In genomic region chr9:34139477-34140146, GRCh38 we compare ENCODE assay signal across 8 cellular contexts. TPM values are rescaled to one million over a fixed set of nuclear protein-coding genes. Genes with fewer than 3 reads are reported as not detected.
DNase-seq lines count a peak whose midpoint lies in the region; TF ChIP-seq lines count a peak whose summit lies in the region.

No MANE protein-coding gene starts in this region.

- H3F3A ChIP-seq in DOHH2 (ENCODE audit: control insufficient read depth, insufficient read depth) = no peaks in the 10 kb centered on the region

- no peaks in the 10 kb centered on the region for H4K20me1 ChIP-seq in DOHH2 (ENCODE audit: control insufficient read depth, insufficient read depth, low read depth, low read length)

- H3K4me2 ChIP-seq in DOHH2 (ENCODE audit: low read length) = no peak overlapping the region

- H3K27ac ChIP-seq in DOHH2 (ENCODE audit: low read depth, low read length) = no peak overlapping the region

- no peaks in the 10 kb centered on the region for H3K9me2 ChIP-seq in DOHH2 (replicated peaks; ENCODE audit: control insufficient read depth, low read length)

- TF ChIP-seq CTCF in DOHH2 (IDR thresholded peaks at IDR 0.05; ENCODE audit: low read depth, low read length, poor library complexity, severe bottlenecking) (peak; percentile 32), GM13976 (IDR thresholded peaks at IDR 0.05; ENCODE audit: borderline replicate concordance, control extremely low read depth, extremely low read depth, insufficient read depth, missing control alignments) (no peak)

- in situ Hi-C loops in T47D (cut with HindIII; ENCODE audit: low pct_unique_long_range_greater_than_20kb, low sequenced_read_pairs) (no loop called here), GM13976 (cut with MboI; ENCODE audit: low sequenced_read_pairs, unreplicated experiment) (no loop called here)

- H3K36me3 ChIP-seq in DOHH2 (ENCODE audit: control insufficient read depth, low read length) = no peaks in the 10 kb centered on the region

- H3K79me2 ChIP-seq in DOHH2 (ENCODE audit: control insufficient read depth, low read length) = no peaks in the 10 kb centered on the region

- H3K9me3 ChIP-seq in DOHH2 (ENCODE audit: control insufficient read depth, insufficient read depth, low read length) = no peaks in the 10 kb centered on the region

- H3K27me3 ChIP-seq in DOHH2 (ENCODE audit: control insufficient read depth, low read length) = no peaks in the 10 kb centered on the region

- no peak overlapping the region for H3K4me3 ChIP-seq in DOHH2 (ENCODE audit: low read length)

- no peaks in the 10 kb centered on the region for H3K4me1 ChIP-seq in DOHH2 (ENCODE audit: control insufficient read depth, low read length)

- DNase-seq in NAMALWA (ENCODE audit: low spot score) = peak; percentile 41
- peak; percentile 11 to 72 for DNase-seq in T47D (ENCODE audit: low read depth in 1 of 2, low spot score in 1 of 2)
- peak; percentile 56 to 94 for DNase-seq in lung microvascular endothelial cell (ENCODE audit: low read depth in 2 of 2)
- DNase-seq in DMS153 (lab: John Stamatoyannopoulos, UW) = no peak
- no peak for DNase-seq in COR-L47 (lab: John Stamatoyannopoulos, UW)
- DNase-seq in GM13976 (ENCODE audit: low spot score) = no peak
- no peak for DNase-seq in inferior parietal cortex (ENCODE audit: extremely low spot score)

RNA-seq across cellular contexts. Expression of gene DCAF12, which starts 13.1 kb away (rescaled TPM):
- total RNA-seq in lung microvascular endothelial cell = 13.5 and 18.8 TPM in 2 replicates

RNA-seq across cellular contexts. Expression of gene UBAP1, which starts 39.2 kb away (rescaled TPM):
- 18.3 and 20.2 TPM in 2 replicates for total RNA-seq in lung microvascular endothelial cell

Comparison
In these comparisons a context has a peak if more than half of its experiments do, and no peak if none do; other contexts are left out.
1. DNase-seq: peak in NAMALWA (single experiment), T47D (2 of 2) and lung microvascular endothelial cell (2 of 2); none in DMS153 (single experiment), COR-L47 (single experiment), GM13976 (single experiment) and inferior parietal cortex (single experiment).